1 cellular context compared by ENCODE assay signal in genomic region chr5:142831019-142831403, GRCh38.
TF ChIP-seq lines count a peak whose summit lies in the region.

No MANE protein-coding gene starts in this region.

TF ChIP-seq in HepG2, 621 proteins besides CTCF, POLR2A, EP300 and RAD21 (continued from another document):
- TF ChIP-seq BCLAF1 (IDR thresholded peaks at IDR 0.05): no peak
- TF ChIP-seq ZNF350 (CRISPR knock-in tag; IDR thresholded peaks at IDR 0.05; ENCODE audit: borderline replicate concordance, low read depth): no peak
- no peak for TF ChIP-seq ZNF121 (CRISPR knock-in tag; IDR thresholded peaks at IDR 0.05)
- no peak for TF ChIP-seq ZBTB40 (IDR thresholded peaks at IDR 0.05)
- no peak for TF ChIP-seq ZBTB40 (CRISPR knock-in tag; IDR thresholded peaks at IDR 0.05)
- TF ChIP-seq CERS6 (CRISPR knock-in tag; IDR thresholded peaks at IDR 0.05): no peak
- TF ChIP-seq ZNF761 (CRISPR knock-in tag; conservative IDR thresholded peaks at IDR 0.05): no peak
- TF ChIP-seq ZNF362 (CRISPR knock-in tag; IDR thresholded peaks at IDR 0.05; ENCODE audit: borderline replicate concordance): no peak
- no peak for TF ChIP-seq ETV5 (CRISPR knock-in tag; IDR thresholded peaks at IDR 0.05; ENCODE audit: borderline replicate concordance)
- no peak for TF ChIP-seq IRF2 (CRISPR knock-in tag; IDR thresholded peaks at IDR 0.05)
- TF ChIP-seq ZNF343 (CRISPR knock-in tag; IDR thresholded peaks at IDR 0.05): no peak
- TF ChIP-seq SMAD9 (CRISPR knock-in tag; IDR thresholded peaks at IDR 0.05): no peak
